25 cellular contexts compared by ENCODE assay signal in the genomic region with DNA sequence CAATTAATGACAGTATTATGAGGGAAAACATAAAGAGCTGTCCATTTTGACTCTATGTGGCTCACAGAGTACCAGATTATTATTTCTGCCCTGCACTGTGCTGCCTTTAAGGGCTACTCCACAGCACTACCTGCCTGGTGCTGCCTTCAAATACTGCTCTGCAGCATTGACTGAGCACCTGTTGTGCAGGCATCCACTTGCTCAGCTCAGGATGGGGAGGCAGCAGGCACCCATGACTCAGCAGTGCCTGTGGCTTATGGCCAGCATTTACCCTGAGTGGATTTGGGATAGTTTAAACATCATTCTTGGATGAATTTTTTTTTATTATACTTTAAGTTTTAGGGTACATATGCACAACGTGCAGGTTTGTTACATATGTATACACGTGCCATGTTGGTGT. TPM values are rescaled to one million over a fixed set of nuclear protein-coding genes. Genes with fewer than 3 reads are reported as not detected.
"Had no signal": no experiment of that assay in that cellular context is flagged by ENCODE, and none has a peak within 500 bp of the region (broad histone marks: within the 10 kb centered on the region; RNA-seq: fewer than 3 reads in every experiment).

No MANE protein-coding gene starts in this region.

- H3K27me3 ChIP-seq: right lobe of liver, suprapubic skin had no signal

- H3K36me3 ChIP-seq: right lobe of liver, suprapubic skin had no signal

- H3K9me3 ChIP-seq: right lobe of liver, suprapubic skin had no signal

- H3K4me3 ChIP-seq: right lobe of liver, suprapubic skin had no signal

- H3K27ac ChIP-seq: right lobe of liver, suprapubic skin had no signal

- H3K4me1 ChIP-seq: right lobe of liver had no signal

- ATAC-seq: activated naive CD8-positive, alpha-beta T cell treated with anti-CD3 and anti-CD28 coated beads, Interleukin-2, amount 50 U/mL, for 24 hours; effector memory CD8-positive, alpha-beta T cell; left ventricle myocardium superior; right lobe of liver; stimulated activated naive CD8-positive, alpha-beta T cell treated with anti-CD3 and anti-CD28 coated beads, Interleukin-15, Interleukin-2, amounts not matched to agents 100 U/mL and 50 U/mL, for 24 hours had no signal

- DNase-seq: activated CD4-positive, alpha-beta T cell treated with anti-CD3 and anti-CD28 coated beads for 1 hour; activated CD4-positive, alpha-beta T cell treated with anti-CD3 and anti-CD28 coated beads, Interleukin-2, amount 50 U/mL, for 4 hours; activated naive CD4-positive, alpha-beta T cell treated with anti-CD3 and anti-CD28 coated beads for 36 hours; activated naive CD8-positive, alpha-beta T cell treated with anti-CD3 and anti-CD28 coated beads, Interleukin-2, amount 50 U/mL, for 24 hours; activated T-cell treated with anti-CD3 and anti-CD28 coated beads for 4 hours; aorta; dermis blood vessel endothelial cell; effector memory CD8-positive, alpha-beta T cell; hippocampal formation; left ventricle myocardium superior; mesenchymal stem cell; right lobe of liver; stimulated activated naive CD8-positive, alpha-beta T cell treated with anti-CD3 and anti-CD28 coated beads, Interleukin-15, Interleukin-2, amounts not matched to agents 100 U/mL and 50 U/mL, for 24 hours; T-helper 1 cell; T1000; trophoblast cell had no signal

RNA-seq across cellular contexts. Expression of a gene that starts 1.0 kb away (rescaled TPM):
- total RNA-seq: activated naive CD4-positive, alpha-beta T cell treated with anti-CD3 and anti-CD28 coated beads for 36 hours; activated T-helper 2 cell treated with anti-CD3 and anti-CD28 coated beads, Interferon-gamma antibody, Interleukin-2, Interleukin-4, amounts not matched to agents 10 μg/mL and 5 μg/mL and 100 μg/mL, durations not matched to agents 14 hours and 24 hours and 36 hours; aorta; chondrocyte; dermis blood vessel endothelial cell; epithelial cell of proximal tubule; glomerular endothelial cell; kidney epithelial cell; left ventricle myocardium superior; omental fat pad; pulmonary artery endothelial cell; right lobe of liver had no signal
- polyA plus RNA-seq: aorta, neural cell had no signal

RNA-seq across cellular contexts. Expression of a gene that starts 18.1 kb away (rescaled TPM):
- total RNA-seq: activated naive CD4-positive, alpha-beta T cell treated with anti-CD3 and anti-CD28 coated beads for 36 hours; activated T-helper 2 cell treated with anti-CD3 and anti-CD28 coated beads, Interferon-gamma antibody, Interleukin-2, Interleukin-4, amounts not matched to agents 10 μg/mL and 5 μg/mL and 100 μg/mL, durations not matched to agents 14 hours and 24 hours and 36 hours; aorta; chondrocyte; dermis blood vessel endothelial cell; epithelial cell of proximal tubule; glomerular endothelial cell; kidney epithelial cell; left ventricle myocardium superior; omental fat pad; pulmonary artery endothelial cell; right lobe of liver had no signal
- polyA plus RNA-seq: aorta, neural cell had no signal

RNA-seq across cellular contexts. Expression of a gene that starts 29.2 kb away (rescaled TPM):
- total RNA-seq: activated naive CD4-positive, alpha-beta T cell treated with anti-CD3 and anti-CD28 coated beads for 36 hours; activated T-helper 2 cell treated with anti-CD3 and anti-CD28 coated beads, Interferon-gamma antibody, Interleukin-2, Interleukin-4, amounts not matched to agents 10 μg/mL and 5 μg/mL and 100 μg/mL, durations not matched to agents 14 hours and 24 hours and 36 hours; aorta; chondrocyte; dermis blood vessel endothelial cell; epithelial cell of proximal tubule; glomerular endothelial cell; kidney epithelial cell; left ventricle myocardium superior; omental fat pad; pulmonary artery endothelial cell; right lobe of liver had no signal
- polyA plus RNA-seq: aorta, neural cell had no signal

RNA-seq across cellular contexts. Expression of a gene that starts 39.6 kb away (rescaled TPM):
- total RNA-seq: activated naive CD4-positive, alpha-beta T cell treated with anti-CD3 and anti-CD28 coated beads for 36 hours; activated T-helper 2 cell treated with anti-CD3 and anti-CD28 coated beads, Interferon-gamma antibody, Interleukin-2, Interleukin-4, amounts not matched to agents 10 μg/mL and 5 μg/mL and 100 μg/mL, durations not matched to agents 14 hours and 24 hours and 36 hours; aorta; chondrocyte; dermis blood vessel endothelial cell; epithelial cell of proximal tubule; glomerular endothelial cell; kidney epithelial cell; left ventricle myocardium superior; omental fat pad; pulmonary artery endothelial cell; right lobe of liver had no signal
- polyA plus RNA-seq: aorta, neural cell had no signal

RNA-seq across cellular contexts. Expression of a gene that starts 48.9 kb away (rescaled TPM):
- total RNA-seq: activated naive CD4-positive, alpha-beta T cell treated with anti-CD3 and anti-CD28 coated beads for 36 hours; activated T-helper 2 cell treated with anti-CD3 and anti-CD28 coated beads, Interferon-gamma antibody, Interleukin-2, Interleukin-4, amounts not matched to agents 10 μg/mL and 5 μg/mL and 100 μg/mL, durations not matched to agents 14 hours and 24 hours and 36 hours; aorta; chondrocyte; dermis blood vessel endothelial cell; epithelial cell of proximal tubule; glomerular endothelial cell; kidney epithelial cell; left ventricle myocardium superior; omental fat pad; pulmonary artery endothelial cell; right lobe of liver had no signal
- polyA plus RNA-seq: aorta, neural cell had no signal
